16 cellular contexts compared by ENCODE assay signal in genomic region chr2:193476171-193476800, GRCh38.
DNase-seq lines count a peak whose midpoint lies in the region; ATAC-seq and TF ChIP-seq lines count a peak whose summit lies in the region.
"Had no signal": no experiment of that assay in that cellular context is flagged by ENCODE, and none has a peak within 500 bp of the region (broad histone marks: within the 10 kb centered on the region; RNA-seq: fewer than 3 reads in every experiment).

No MANE protein-coding gene starts in this region.

- ATAC-seq in GM19351 (IDR thresholded peaks at IDR 0.05; ENCODE audit: unreplicated experiment) (peak; percentile 45), HG02798 (IDR thresholded peaks at IDR 0.05; ENCODE audit: poor library complexity, unreplicated experiment) (no peak)
- peak; percentile 84 to 92 for ATAC-seq in stimulated activated naive B cell treated with anti-CD40 and anti-IgM and Interleukin-4, amounts not matched to agents 10 μg/mL and 1 μg/mL and 100 μg/mL, for 72 hours (replicated peaks)
- ATAC-seq: esophagus mucosa had no signal

- DNase-seq in stimulated activated naive B cell treated with anti-CD40 and anti-IgM and Interleukin-4, amounts not matched to agents 10 μg/mL and 1 μg/mL and 100 μg/mL, for 72 hours: no peak
- DNase-seq in hippocampal formation (lab: John Stamatoyannopoulos, UW): no peak
- DNase-seq in GM10248 (ENCODE audit: extremely low spot score): no peak
- DNase-seq: activated CD4-positive, alpha-beta T cell treated with anti-CD3 and anti-CD28 coated beads for 48 hours; activated naive CD4-positive, alpha-beta T cell treated with anti-CD3 and anti-CD28 coated beads, Interleukin-2, amount 10 ng/mL, durations not matched to agents 7 days and 5 days; dorsolateral prefrontal cortex; islet precursor cell; NCI-H1694 treated with DMSO at 0.1 percent for 48 hours; NCI-H446 treated with DMSO at 0.1 percent for 48 hours; stimulated activated CD4-positive, alpha-beta T cell treated with anti-CD3 and anti-CD28 coated beads, Interleukin-1b, Interleukin-23, amount 100 ng/mL, for 48 hours; T1000 had no signal

- peak overlapping the region in 2 of 3 donors; percentile 35 to 37 for H3K27ac Mint-ChIP-seq in IgD-negative memory B cell
- peak overlapping the region; percentile 1 for H3K27ac Mint-ChIP-seq in activated naive CD8-positive, alpha-beta T cell
- peak overlapping the region; percentile 6 for H3K27ac Mint-ChIP-seq in stimulated activated naive B cell treated with anti-CD40 and anti-IgM and Interleukin-4, amounts not matched to agents 10 μg/mL and 1 μg/mL and 100 μg/mL, for 72 hours
- H3K27ac Mint-ChIP-seq: activated naive CD4-positive, alpha-beta T cell treated with anti-CD3 and anti-CD28 coated beads, Interleukin-2, amount 10 ng/mL, durations not matched to agents 7 days and 5 days had no signal

- H3K36me3 Mint-ChIP-seq in IgD-negative memory B cell: no peaks in the 10 kb centered on the region
- no peaks in the 10 kb centered on the region for H3K36me3 Mint-ChIP-seq in activated naive CD8-positive, alpha-beta T cell
- no peaks in the 10 kb centered on the region for H3K36me3 Mint-ChIP-seq in stimulated activated naive B cell treated with anti-CD40 and anti-IgM and Interleukin-4, amounts not matched to agents 10 μg/mL and 1 μg/mL and 100 μg/mL, for 72 hours
- H3K36me3 Mint-ChIP-seq: activated naive CD4-positive, alpha-beta T cell treated with anti-CD3 and anti-CD28 coated beads, Interleukin-2, amount 10 ng/mL, durations not matched to agents 7 days and 5 days had no signal

- CTCF ChIA-PET in GM10248 (lab: Yijun Ruan, JAX): interaction anchor here (1.9 kb wide), 1 partner anchor 12 kb away, joined by 8 read pairs; no protein-coding TSS in a partner anchor

- H3K4me1 Mint-ChIP-seq in IgD-negative memory B cell: peaks cover 0 to 12% (median 11%) of the 10 kb centered on the region in 3 donors
- H3K4me1 Mint-ChIP-seq in activated naive CD8-positive, alpha-beta T cell (ENCODE audit: low read depth): peaks cover 15% of the 10 kb centered on the region
- peaks cover 6 to 30% of the 10 kb centered on the region in 2 donors for H3K4me1 Mint-ChIP-seq in stimulated activated naive B cell treated with anti-CD40 and anti-IgM and Interleukin-4, amounts not matched to agents 10 μg/mL and 1 μg/mL and 100 μg/mL, for 72 hours
- H3K4me1 Mint-ChIP-seq: activated naive CD4-positive, alpha-beta T cell treated with anti-CD3 and anti-CD28 coated beads, Interleukin-2, amount 10 ng/mL, durations not matched to agents 7 days and 5 days had no signal

- POLR2A ChIA-PET in GM10248 (lab: Yijun Ruan, JAX): no interaction called here

- TF ChIP-seq CTCF in GM10248 (IDR thresholded peaks at IDR 0.05; ENCODE audit: control extremely low read depth, extremely low read depth, low read depth, missing control alignments): no peak

- peaks cover 0 to 3% (median 2%) of the 10 kb centered on the region in 3 donors for H3K9me3 Mint-ChIP-seq in IgD-negative memory B cell
- peaks cover 4% of the 10 kb centered on the region for H3K9me3 Mint-ChIP-seq in activated naive CD8-positive, alpha-beta T cell (ENCODE audit: low read depth)
- peaks cover 0 to 3% of the 10 kb centered on the region in 2 donors for H3K9me3 Mint-ChIP-seq in stimulated activated naive B cell treated with anti-CD40 and anti-IgM and Interleukin-4, amounts not matched to agents 10 μg/mL and 1 μg/mL and 100 μg/mL, for 72 hours

- H3K27me3 Mint-ChIP-seq in IgD-negative memory B cell: no peaks in the 10 kb centered on the region
- no peaks in the 10 kb centered on the region for H3K27me3 Mint-ChIP-seq in activated naive CD8-positive, alpha-beta T cell
- no peaks in the 10 kb centered on the region for H3K27me3 Mint-ChIP-seq in stimulated activated naive B cell treated with anti-CD40 and anti-IgM and Interleukin-4, amounts not matched to agents 10 μg/mL and 1 μg/mL and 100 μg/mL, for 72 hours
- H3K27me3 Mint-ChIP-seq: activated naive CD4-positive, alpha-beta T cell treated with anti-CD3 and anti-CD28 coated beads, Interleukin-2, amount 10 ng/mL, durations not matched to agents 7 days and 5 days had no signal

- no peak overlapping the region for H3K4me3 Mint-ChIP-seq in IgD-negative memory B cell
- peak overlapping the region; percentile 5 for H3K4me3 Mint-ChIP-seq in activated naive CD8-positive, alpha-beta T cell
- peak overlapping the region; percentile 46 to 53 for H3K4me3 Mint-ChIP-seq in stimulated activated naive B cell treated with anti-CD40 and anti-IgM and Interleukin-4, amounts not matched to agents 10 μg/mL and 1 μg/mL and 100 μg/mL, for 72 hours
- H3K4me3 Mint-ChIP-seq: activated naive CD4-positive, alpha-beta T cell treated with anti-CD3 and anti-CD28 coated beads, Interleukin-2, amount 10 ng/mL, durations not matched to agents 7 days and 5 days had no signal

Comparison
In these comparisons a context has a peak if more than half of its experiments do, and no peak if none do; other contexts are left out.
1. H3K4me3 Mint-ChIP-seq: peak in activated naive CD8-positive, alpha-beta T cell (single experiment) and stimulated activated naive B cell treated with anti-CD40 and anti-IgM and Interleukin-4, amounts not matched to agents 10 μg/mL and 1 μg/mL and 100 μg/mL, for 72 hours (2 of 2); none in IgD-negative memory B cell (0 of 4).
2. Peak in every context shown above with its lines, with median percentiles within 50 percentile points of each other: H3K27ac Mint-ChIP-seq.